In the genomic region with DNA sequence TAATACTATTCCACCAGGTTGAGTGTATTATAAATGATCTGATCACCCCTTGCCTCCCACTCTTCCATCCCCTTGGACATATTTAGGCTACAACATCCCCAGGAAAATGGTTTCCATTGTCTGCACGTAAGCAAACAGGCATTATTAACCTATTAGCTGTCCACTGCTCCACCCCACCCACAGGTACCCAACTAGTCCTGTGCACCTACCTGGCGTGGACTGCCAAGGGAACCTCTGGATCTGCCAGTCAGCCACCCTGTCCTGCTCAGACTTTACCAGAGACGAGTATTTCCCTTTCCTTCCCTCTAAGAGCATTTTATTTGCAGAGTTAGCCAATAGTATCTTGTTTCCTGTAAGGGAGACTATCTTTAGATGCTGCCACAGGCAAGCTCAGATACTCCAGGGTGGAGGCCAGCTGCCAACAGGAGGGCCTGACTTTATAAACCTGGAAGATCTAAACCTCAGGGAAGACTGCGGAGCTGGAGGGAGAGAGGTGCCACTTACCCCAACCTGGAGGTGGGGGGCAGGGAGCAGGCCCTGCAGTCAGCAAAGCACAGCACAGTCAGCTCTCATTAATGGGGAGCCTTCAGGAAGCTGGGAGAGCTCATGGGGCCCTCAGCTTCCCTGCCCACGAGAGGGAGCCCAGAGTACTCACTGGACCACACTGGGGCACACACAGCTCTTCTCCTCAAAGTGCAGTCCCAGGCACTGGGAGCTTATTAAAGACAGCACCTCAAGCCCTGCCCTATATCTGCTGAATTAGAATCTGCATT, we compare ENCODE assay signal across 12 cellular contexts. TPM values are rescaled to one million over a fixed set of nuclear protein-coding genes. Genes with fewer than 3 reads are reported as not detected.
DNase-seq lines count a peak whose midpoint lies in the region; ATAC-seq and TF ChIP-seq lines count a peak whose summit lies in the region.
"Had no signal": no experiment of that assay in that cellular context is flagged by ENCODE, and none has a peak within 500 bp of the region (broad histone marks: within the 10 kb centered on the region; RNA-seq: fewer than 3 reads in every experiment).

TSS of gene CX3CR1 (minus strand) at position 292 of the 773 bp plus-strand sequence. CDS start 13,527 bp downstream, outside the sequence.

- H3K9me3 ChIP-seq in neutrophil (no peaks in the 10 kb centered on the region), esophagus squamous epithelium (no peaks in the 10 kb centered on the region)
- H3K9me3 ChIP-seq: SK-N-SH had no signal

- no peaks in the 10 kb centered on the region for H3K36me3 Mint-ChIP-seq in GM23338 (ENCODE audit: low read depth)
- no peaks in the 10 kb centered on the region for H3K36me3 Mint-ChIP-seq in dendritic cell treated with granulocyte-macrophage colony-stimulating factor and Interleukin-4, amounts not matched to agents 40 ng/mL and 50 ng/mL, for 4 days (ENCODE audit: low read depth)

- TF ChIP-seq CTCF in GM23338 (conservative IDR thresholded peaks at IDR 0.05; ENCODE audit: low read depth in 2 of 2) (no peak), neutrophil (IDR thresholded peaks at IDR 0.05) (no peak), esophagus squamous epithelium (IDR thresholded peaks at IDR 0.05) (no peak)

- H3K27me3 ChIP-seq in GM23338 (ENCODE audit: insufficient read depth) (no peaks in the 10 kb centered on the region), neutrophil (no peaks in the 10 kb centered on the region), esophagus squamous epithelium (no peaks in the 10 kb centered on the region)

- H2AFZ ChIP-seq in GM23338, result peak within 1 kb of the TSS; percentile 83; the same call in 1 of the 2 replicates

- no peaks in the 10 kb centered on the region for H3F3A ChIP-seq in GM23338 (replicated peaks; ENCODE audit: low read depth)

- no peak within 1 kb of the TSS for H3K4me2 ChIP-seq in GM23338
- H3K4me2 ChIP-seq: SK-N-SH had no signal

- no peaks in the 10 kb centered on the region for H3K79me2 ChIP-seq in GM23338 (replicated peaks; ENCODE audit: insufficient read depth)

- 32 to 45% methylated on average over 4 of the region's 5 CpGs for WGBS in esophagus squamous epithelium, 2 donors

- H3K27ac ChIP-seq in GM23338 (ENCODE audit: low read depth), result no peak within 1 kb of the TSS
- H3K27ac ChIP-seq in neutrophil, result peak within 1 kb of the TSS; percentile 39
- H3K27ac ChIP-seq in esophagus squamous epithelium, result no peak within 1 kb of the TSS

- H3K27me3 Mint-ChIP-seq in GM23338 (ENCODE audit: insufficient read depth, low read depth, poor library complexity), result peaks cover 8% of the 10 kb centered on the region
- no peaks in the 10 kb centered on the region for H3K27me3 Mint-ChIP-seq in dendritic cell treated with granulocyte-macrophage colony-stimulating factor and Interleukin-4, amounts not matched to agents 40 ng/mL and 50 ng/mL, for 4 days

- H3K4me1 Mint-ChIP-seq in GM23338, result peaks cover 9% of the 10 kb centered on the region
- H3K4me1 Mint-ChIP-seq in dendritic cell treated with granulocyte-macrophage colony-stimulating factor and Interleukin-4, amounts not matched to agents 40 ng/mL and 50 ng/mL, for 4 days (ENCODE audit: low read depth), result peaks cover 77% of the 10 kb centered on the region

- H3K4me1 ChIP-seq in GM23338 (ENCODE audit: insufficient read depth), result no peaks in the 10 kb centered on the region; the same call in 1 of the 2 replicates
- peaks cover 39 to 41% of the 10 kb centered on the region in 2 experiments for H3K4me1 ChIP-seq in neutrophil (ENCODE audit: control insufficient read depth in 1 of 2, insufficient read depth in 1 of 2, low read depth in 1 of 2, low read length in 1 of 2)
- peaks cover 0 to 4% (median 0%) of the 10 kb centered on the region in 3 donors for H3K4me1 ChIP-seq in esophagus squamous epithelium

- H3K9me2 ChIP-seq in GM23338 (ENCODE audit: insufficient read depth), result no peaks in the 10 kb centered on the region
- H3K9me2 ChIP-seq: SK-N-SH had no signal

- H3K4me3 ChIP-seq in GM23338 (no peak within 1 kb of the TSS), neutrophil (ENCODE audit: low read depth in 1 of 2, low read length in 1 of 2) (peak within 1 kb of the TSS; percentile 50 to 56), esophagus squamous epithelium (no peak within 1 kb of the TSS)

- H3K9me3 Mint-ChIP-seq in GM23338, result no peaks in the 10 kb centered on the region
- no peaks in the 10 kb centered on the region for H3K9me3 Mint-ChIP-seq in dendritic cell treated with granulocyte-macrophage colony-stimulating factor and Interleukin-4, amounts not matched to agents 40 ng/mL and 50 ng/mL, for 4 days

- DNase-seq in GM23338 (ENCODE audit: low spot score), result no peak
- peak; percentile 74 for DNase-seq in NOMO-1 treated with DMSO at 0.1 percent for 48 hours (lab: John Stamatoyannopoulos, UW; ENCODE audit: unreplicated experiment)
- no peak for DNase-seq in esophagus squamous epithelium (lab: John Stamatoyannopoulos, UW)
- no peak for DNase-seq in stimulated activated CD8-positive, alpha-beta memory T cell treated with anti-CD3 and anti-CD28 coated beads, Interleukin-4, amount 100 ng/mL, for 48 hours
- DNase-seq: cerebellar nuclear complex, DMS153, IMR-90, mesenchymal stem cell, SK-N-SH had no signal

- H4K20me1 ChIP-seq in GM23338 (replicated peaks; ENCODE audit: insufficient read depth), result no peaks in the 10 kb centered on the region

- no peak within 1 kb of the TSS; the same call in 1 of the 2 replicates for H3K27ac Mint-ChIP-seq in GM23338
- peak within 1 kb of the TSS; percentile 66 for H3K27ac Mint-ChIP-seq in dendritic cell treated with granulocyte-macrophage colony-stimulating factor and Interleukin-4, amounts not matched to agents 40 ng/mL and 50 ng/mL, for 4 days

- ATAC-seq in GM23338 (peak; percentile 58), SK-N-SH treated with all-trans-retinoic acid at 6 μM for 48 hours (no peak; the same call in 2 of the 3 replicates)

- H3K4me3 Mint-ChIP-seq in GM23338, result no peak within 1 kb of the TSS
- H3K4me3 Mint-ChIP-seq in dendritic cell treated with granulocyte-macrophage colony-stimulating factor and Interleukin-4, amounts not matched to agents 40 ng/mL and 50 ng/mL, for 4 days, result no peak within 1 kb of the TSS

- no peak for TF ChIP-seq POLR2A in esophagus squamous epithelium (IDR thresholded peaks at IDR 0.05)

- intact Hi-C loops in dendritic cell treated with granulocyte-macrophage colony-stimulating factor and Interleukin-4, amounts not matched to agents 40 ng/mL and 50 ng/mL, for 4 days (cut with micrococcal nuclease), result loop anchor here (5.0 kb wide), 1 partner anchor 33 kb away; no protein-coding TSS in a partner anchor
- intact Hi-C loops in esophagus squamous epithelium (cut with DNase I), result loop anchor here (10.0 kb wide), 1 partner anchor 175 kb away; the partner anchor contains the start of genes GORASP1 and TTC21A

- no peaks in the 10 kb centered on the region for H3K36me3 ChIP-seq in GM23338 (ENCODE audit: insufficient read depth)
- H3K36me3 ChIP-seq in neutrophil, result no peaks in the 10 kb centered on the region
- no peaks in the 10 kb centered on the region for H3K36me3 ChIP-seq in esophagus squamous epithelium

TF ChIP-seq in SK-N-SH treated with all-trans-retinoic acid at 6 μM for 48 hours, 23 proteins besides CTCF, POLR2A, EP300 and RAD21 (continues in another document):
- TF ChIP-seq POU6F1 (CRISPR knock-in tag; IDR thresholded peaks at IDR 0.05; ENCODE audit: borderline replicate concordance, low read depth) (no peak), ESRRG (CRISPR knock-in tag; IDR thresholded peaks at IDR 0.05) (no peak), TOX (CRISPR knock-in tag; IDR thresholded peaks at IDR 0.05; ENCODE audit: borderline replicate concordance) (no peak), RARB (CRISPR knock-in tag; IDR thresholded peaks at IDR 0.05) (no peak), CSRNP3 (CRISPR knock-in tag; IDR thresholded peaks at IDR 0.05) (no peak)

RNA-seq across cellular contexts. Expression of gene CX3CR1, which starts in this region (rescaled TPM):
- total RNA-seq in GM23338 (2014; rRNA removed; shearing (Covaris generic)), result 0.24 TPM in 1 of 2 replicates, not detected in the other
- 0.42 TPM in 1 of 2 replicates, not detected in the other for polyA plus RNA-seq in GM23338 (2016; fragmentation: Nextera tagmentation; extraction: Ambion mirVana)
- total RNA-seq in esophagus squamous epithelium, result under 1 TPM in 3 of 4 donors, not detected in 1; 0.35 to 0.57 (median 0.44) TPM
- total RNA-seq: IMR-90 had no signal
- polyA plus RNA-seq: IMR-90, SK-N-SH had no signal

Comparison
In these comparisons a context has a peak if more than half of its experiments do, and no peak if none do; other contexts are left out.
1. Peak in ATAC-seq in GM23338; RNA of the gene not detected or under 1 TPM.
2. H3K4me3 ChIP-seq: peak in neutrophil (2 of 2); none in GM23338 (single experiment) and esophagus squamous epithelium (0 of 4).